Comparison of ENCODE assay signal across 2 cellular contexts in genomic region chr21:35057428-35057827, GRCh38.
TF ChIP-seq lines count a peak whose summit lies in the region.

No MANE protein-coding gene starts in this region.

TF ChIP-seq in IMR-90, 13 proteins besides CTCF, POLR2A, EP300 and RAD21 (continued from another document):
- TF ChIP-seq USF2 (IDR thresholded peaks at IDR 0.05; ENCODE audit: low read depth, low read length) (no peak), MXI1 (IDR thresholded peaks at IDR 0.05; ENCODE audit: borderline replicate concordance, low read depth, low read length) (no peak), RCOR1 (IDR thresholded peaks at IDR 0.05; ENCODE audit: insufficient replicate concordance, low read length) (no peak)

TF ChIP-seq in SK-N-SH treated with all-trans-retinoic acid at 6 μM for 48 hours, 23 proteins besides CTCF, POLR2A, EP300 and RAD21 (continued from another document):
- TF ChIP-seq POU6F1 (CRISPR knock-in tag; IDR thresholded peaks at IDR 0.05; ENCODE audit: borderline replicate concordance, low read depth) (no peak), GLIS3 (CRISPR knock-in tag; IDR thresholded peaks at IDR 0.05) (no peak), ZNF70 (CRISPR knock-in tag; IDR thresholded peaks at IDR 0.05) (no peak), ESRRG (CRISPR knock-in tag; IDR thresholded peaks at IDR 0.05) (no peak), RARB (CRISPR knock-in tag; IDR thresholded peaks at IDR 0.05) (no peak), ZNF8 (CRISPR knock-in tag; IDR thresholded peaks at IDR 0.05) (no peak), PATZ1 (CRISPR knock-in tag; IDR thresholded peaks at IDR 0.05; ENCODE audit: borderline replicate concordance) (no peak), OSR1 (CRISPR knock-in tag; IDR thresholded peaks at IDR 0.05) (no peak)
